ENCODE assay signal across 14 cellular contexts in genomic region chr13:32206097-32206740, GRCh38.
DNase-seq lines count a peak whose midpoint lies in the region; ATAC-seq and TF ChIP-seq lines count a peak whose summit lies in the region.
"Had no signal": no experiment of that assay in that cellular context is flagged by ENCODE, and none has a peak within 500 bp of the region (broad histone marks: within the 10 kb centered on the region; RNA-seq: fewer than 3 reads in every experiment).

No MANE protein-coding gene starts in this region.

- DNase-seq in left cardiac atrium, result no peak
- DNase-seq in Right ventricle myocardium inferior (ENCODE audit: missing footprints), result no peak
- peak; percentile 42 for DNase-seq in NCI-H748 (lab: John Stamatoyannopoulos, UW; ENCODE audit: unreplicated experiment)
- DNase-seq in fibroblast of villous mesenchyme (ENCODE audit: low read depth), result peak; percentile 65
- no peak for DNase-seq in smooth muscle cell (lab: John Stamatoyannopoulos, UW; ENCODE audit: unreplicated experiment)
- no peak for DNase-seq in NCI-H1105 (lab: John Stamatoyannopoulos, UW)
- no peak for DNase-seq in omental fat pad (ENCODE audit: low spot score)
- no peak for DNase-seq in ureter (ENCODE audit: low spot score)
- DNase-seq: activated CD8-positive, alpha-beta memory T cell treated with anti-CD3 and anti-CD28 coated beads, Interleukin-2, amount 10 ng/mL, durations not matched to agents 7 days and 5 days; activated effector memory CD4-positive, alpha-beta T cell treated with anti-CD3 and anti-CD28 coated beads, Interleukin-2, amount 50 U/mL, for 16 hours; hypothalamus; naive thymus-derived CD4-positive, alpha-beta T cell; SW 1271 had no signal

- WGBS in smooth muscle cell (ENCODE audit: low lambda C conversion rate), result 61% methylated on average over 5 of the region's 5 CpGs

- peaks cover 8% of the 10 kb centered on the region for H3K4me1 ChIP-seq in smooth muscle cell (ENCODE audit: low read depth)

- no peaks in the 10 kb centered on the region for H4K20me1 ChIP-seq in smooth muscle cell (ENCODE audit: low read depth)

- H2AFZ ChIP-seq in smooth muscle cell (ENCODE audit: low read depth), result no peak overlapping the region
- H2AFZ ChIP-seq: PC-9 had no signal

- ATAC-seq in left cardiac atrium, result peak; percentile 19 to 40
- ATAC-seq in Right ventricle myocardium inferior, result no peak
- no peak for ATAC-seq in omental fat pad (ENCODE audit: low FRiP score)
- ATAC-seq: activated CD8-positive, alpha-beta memory T cell treated with anti-CD3 and anti-CD28 coated beads, Interleukin-2, amount 10 ng/mL, durations not matched to agents 7 days and 5 days; naive thymus-derived CD4-positive, alpha-beta T cell had no signal

- no peaks in the 10 kb centered on the region for H3K36me3 ChIP-seq in smooth muscle cell (ENCODE audit: low read depth)

- intact Hi-C loops in left cardiac atrium (cut with DNase I) (no loop called here), Right ventricle myocardium inferior (cut with DNase I) (no loop called here)

- H3F3A ChIP-seq in smooth muscle cell (ENCODE audit: low read depth), result peaks cover 12% of the 10 kb centered on the region

- H3K27ac ChIP-seq in smooth muscle cell (ENCODE audit: low read depth), result no peak overlapping the region
- H3K27ac ChIP-seq: PC-9 had no signal

- H3K9ac ChIP-seq in smooth muscle cell (ENCODE audit: low read depth), result no peak overlapping the region

- H3K27me3 ChIP-seq in smooth muscle cell (ENCODE audit: low read depth), result no peaks in the 10 kb centered on the region

- TF ChIP-seq CTCF in fibroblast of villous mesenchyme (IDR thresholded peaks at IDR 0.05; ENCODE audit: insufficient read depth, low read depth, low read length) (no peak), smooth muscle cell (IDR thresholded peaks at IDR 0.05; ENCODE audit: borderline replicate concordance, insufficient read depth, poor library complexity, severe bottlenecking) (no peak), omental fat pad (IDR thresholded peaks at IDR 0.05) (no peak)

- H3K9me3 ChIP-seq in smooth muscle cell (replicated peaks; ENCODE audit: low read depth), result no peaks in the 10 kb centered on the region

- peak overlapping the region; percentile 41 for H3K4me3 ChIP-seq in fibroblast of villous mesenchyme (ENCODE audit: low read depth, low read length)
- H3K4me3 ChIP-seq in smooth muscle cell, result no peak overlapping the region
- H3K4me3 ChIP-seq: PC-9 had no signal

- peak overlapping the region; percentile 2 for H3K4me2 ChIP-seq in smooth muscle cell
- H3K4me2 ChIP-seq: PC-9 had no signal

- H3K79me2 ChIP-seq in smooth muscle cell (ENCODE audit: low read depth), result no peaks in the 10 kb centered on the region

Comparison
In these comparisons a context has a peak if more than half of its experiments do, and no peak if none do; other contexts are left out.
1. ATAC-seq: peak in left cardiac atrium (2 of 2); none in Right ventricle myocardium inferior (single experiment) and omental fat pad (single experiment).
2. DNase-seq: peak in NCI-H748 (single experiment) and fibroblast of villous mesenchyme (single experiment); none in left cardiac atrium (single experiment), Right ventricle myocardium inferior (single experiment), smooth muscle cell (single experiment), NCI-H1105 (single experiment), omental fat pad (single experiment) and ureter (single experiment).